ENCODE assay signal across 1 cellular context in the genomic region with DNA sequence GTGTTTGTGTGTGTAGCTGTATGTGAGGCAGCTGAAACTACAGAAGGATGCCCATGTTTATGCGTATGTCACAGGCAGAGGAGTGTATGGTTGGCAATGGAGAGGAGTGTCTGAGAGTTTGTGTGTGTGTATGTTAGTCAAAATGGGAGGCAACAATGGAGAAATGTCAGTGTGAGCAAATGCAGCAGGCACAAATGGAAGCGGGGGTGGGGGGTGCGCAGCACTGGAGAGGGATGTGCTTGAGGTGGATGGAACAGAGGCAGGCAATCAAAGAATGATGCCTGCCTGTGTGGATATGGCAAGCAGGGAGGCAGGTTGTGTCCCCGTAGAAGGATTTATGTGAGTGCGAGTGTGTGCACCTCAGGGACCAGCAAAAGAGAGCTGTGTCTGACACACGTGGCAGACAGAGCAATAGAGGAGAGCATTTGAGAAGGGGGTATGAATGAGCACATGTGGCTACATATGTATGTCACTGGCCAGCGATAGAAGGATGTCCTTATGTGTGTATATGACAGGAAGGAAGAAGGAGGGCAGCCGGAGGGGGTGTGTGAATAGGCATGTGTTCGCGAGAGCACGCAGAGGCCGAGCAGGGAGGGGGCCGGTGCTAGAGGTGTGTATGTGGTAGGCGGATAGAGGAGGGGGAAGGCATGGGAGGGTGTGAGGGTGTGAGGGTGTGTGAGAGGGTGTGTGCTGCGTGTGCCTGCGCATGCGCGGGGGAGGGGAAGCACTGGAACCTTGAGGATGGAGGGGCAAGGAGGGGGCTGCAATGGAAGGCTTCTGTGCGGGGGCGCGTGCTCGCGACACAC.
TF ChIP-seq lines count a peak whose summit lies in the region.

No MANE protein-coding gene starts in this region.

TF ChIP-seq in HEK293, 187 proteins besides CTCF, POLR2A, EP300 and RAD21 (continued from another document):
- TF ChIP-seq, protein P1, sequence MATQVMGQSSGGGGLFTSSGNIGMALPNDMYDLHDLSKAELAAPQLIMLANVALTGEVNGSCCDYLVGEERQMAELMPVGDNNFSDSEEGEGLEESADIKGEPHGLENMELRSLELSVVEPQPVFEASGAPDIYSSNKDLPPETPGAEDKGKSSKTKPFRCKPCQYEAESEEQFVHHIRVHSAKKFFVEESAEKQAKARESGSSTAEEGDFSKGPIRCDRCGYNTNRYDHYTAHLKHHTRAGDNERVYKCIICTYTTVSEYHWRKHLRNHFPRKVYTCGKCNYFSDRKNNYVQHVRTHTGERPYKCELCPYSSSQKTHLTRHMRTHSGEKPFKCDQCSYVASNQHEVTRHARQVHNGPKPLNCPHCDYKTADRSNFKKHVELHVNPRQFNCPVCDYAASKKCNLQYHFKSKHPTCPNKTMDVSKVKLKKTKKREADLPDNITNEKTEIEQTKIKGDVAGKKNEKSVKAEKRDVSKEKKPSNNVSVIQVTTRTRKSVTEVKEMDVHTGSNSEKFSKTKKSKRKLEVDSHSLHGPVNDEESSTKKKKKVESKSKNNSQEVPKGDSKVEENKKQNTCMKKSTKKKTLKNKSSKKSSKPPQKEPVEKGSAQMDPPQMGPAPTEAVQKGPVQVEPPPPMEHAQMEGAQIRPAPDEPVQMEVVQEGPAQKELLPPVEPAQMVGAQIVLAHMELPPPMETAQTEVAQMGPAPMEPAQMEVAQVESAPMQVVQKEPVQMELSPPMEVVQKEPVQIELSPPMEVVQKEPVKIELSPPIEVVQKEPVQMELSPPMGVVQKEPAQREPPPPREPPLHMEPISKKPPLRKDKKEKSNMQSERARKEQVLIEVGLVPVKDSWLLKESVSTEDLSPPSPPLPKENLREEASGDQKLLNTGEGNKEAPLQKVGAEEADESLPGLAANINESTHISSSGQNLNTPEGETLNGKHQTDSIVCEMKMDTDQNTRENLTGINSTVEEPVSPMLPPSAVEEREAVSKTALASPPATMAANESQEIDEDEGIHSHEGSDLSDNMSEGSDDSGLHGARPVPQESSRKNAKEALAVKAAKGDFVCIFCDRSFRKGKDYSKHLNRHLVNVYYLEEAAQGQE (tag by site-specific recombination; IDR thresholded peaks at IDR 0.05) = no peak
- TF ChIP-seq ZNF23 (tag by site-specific recombination; IDR thresholded peaks at IDR 0.05; ENCODE audit: borderline replicate concordance) = no peak
- 0 out of 2 replicates have a peak, but pooled peaks have one; percentile 28 for TF ChIP-seq ZIC2 (tag by site-specific recombination; IDR thresholded peaks at IDR 0.05)
- TF ChIP-seq ZNF174 (tag by site-specific recombination; IDR thresholded peaks at IDR 0.05) = no peak
- TF ChIP-seq KLF9 (tag by site-specific recombination; IDR thresholded peaks at IDR 0.05; ENCODE audit: low read depth) = peak; percentile 89
- TF ChIP-seq, protein P2, sequence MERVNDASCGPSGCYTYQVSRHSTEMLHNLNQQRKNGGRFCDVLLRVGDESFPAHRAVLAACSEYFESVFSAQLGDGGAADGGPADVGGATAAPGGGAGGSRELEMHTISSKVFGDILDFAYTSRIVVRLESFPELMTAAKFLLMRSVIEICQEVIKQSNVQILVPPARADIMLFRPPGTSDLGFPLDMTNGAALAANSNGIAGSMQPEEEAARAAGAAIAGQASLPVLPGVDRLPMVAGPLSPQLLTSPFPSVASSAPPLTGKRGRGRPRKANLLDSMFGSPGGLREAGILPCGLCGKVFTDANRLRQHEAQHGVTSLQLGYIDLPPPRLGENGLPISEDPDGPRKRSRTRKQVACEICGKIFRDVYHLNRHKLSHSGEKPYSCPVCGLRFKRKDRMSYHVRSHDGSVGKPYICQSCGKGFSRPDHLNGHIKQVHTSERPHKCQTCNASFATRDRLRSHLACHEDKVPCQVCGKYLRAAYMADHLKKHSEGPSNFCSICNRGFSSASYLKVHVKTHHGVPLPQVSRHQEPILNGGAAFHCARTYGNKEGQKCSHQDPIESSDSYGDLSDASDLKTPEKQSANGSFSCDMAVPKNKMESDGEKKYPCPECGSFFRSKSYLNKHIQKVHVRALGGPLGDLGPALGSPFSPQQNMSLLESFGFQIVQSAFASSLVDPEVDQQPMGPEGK (tag by site-specific recombination; IDR thresholded peaks at IDR 0.05) = peak; percentile 49
- no peak for TF ChIP-seq ZNF776 (tag by site-specific recombination; IDR thresholded peaks at IDR 0.05; ENCODE audit: borderline replicate concordance)
- TF ChIP-seq, protein P3, sequence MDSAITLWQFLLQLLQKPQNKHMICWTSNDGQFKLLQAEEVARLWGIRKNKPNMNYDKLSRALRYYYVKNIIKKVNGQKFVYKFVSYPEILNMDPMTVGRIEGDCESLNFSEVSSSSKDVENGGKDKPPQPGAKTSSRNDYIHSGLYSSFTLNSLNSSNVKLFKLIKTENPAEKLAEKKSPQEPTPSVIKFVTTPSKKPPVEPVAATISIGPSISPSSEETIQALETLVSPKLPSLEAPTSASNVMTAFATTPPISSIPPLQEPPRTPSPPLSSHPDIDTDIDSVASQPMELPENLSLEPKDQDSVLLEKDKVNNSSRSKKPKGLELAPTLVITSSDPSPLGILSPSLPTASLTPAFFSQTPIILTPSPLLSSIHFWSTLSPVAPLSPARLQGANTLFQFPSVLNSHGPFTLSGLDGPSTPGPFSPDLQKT (IDR thresholded peaks at IDR 0.05; ENCODE audit: borderline replicate concordance, low read depth, low read length) = no peak
- no peak for TF ChIP-seq ZNF558 (tag by site-specific recombination; IDR thresholded peaks at IDR 0.05)
- no peak for TF ChIP-seq ZNF561 (tag by site-specific recombination; IDR thresholded peaks at IDR 0.05; ENCODE audit: borderline replicate concordance)
- TF ChIP-seq ZNF777 (tag by site-specific recombination; IDR thresholded peaks at IDR 0.05; ENCODE audit: borderline replicate concordance) = no peak
- no peak for TF ChIP-seq SALL2 (tag by site-specific recombination; IDR thresholded peaks at IDR 0.05; ENCODE audit: borderline replicate concordance)
- no peak for TF ChIP-seq ZNF664 (tag by site-specific recombination; IDR thresholded peaks at IDR 0.05)
- TF ChIP-seq, protein P4, sequence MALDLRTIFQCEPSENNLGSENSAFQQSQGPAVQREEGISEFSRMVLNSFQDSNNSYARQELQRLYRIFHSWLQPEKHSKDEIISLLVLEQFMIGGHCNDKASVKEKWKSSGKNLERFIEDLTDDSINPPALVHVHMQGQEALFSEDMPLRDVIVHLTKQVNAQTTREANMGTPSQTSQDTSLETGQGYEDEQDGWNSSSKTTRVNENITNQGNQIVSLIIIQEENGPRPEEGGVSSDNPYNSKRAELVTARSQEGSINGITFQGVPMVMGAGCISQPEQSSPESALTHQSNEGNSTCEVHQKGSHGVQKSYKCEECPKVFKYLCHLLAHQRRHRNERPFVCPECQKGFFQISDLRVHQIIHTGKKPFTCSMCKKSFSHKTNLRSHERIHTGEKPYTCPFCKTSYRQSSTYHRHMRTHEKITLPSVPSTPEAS (tag by site-specific recombination; IDR thresholded peaks at IDR 0.05) = peak; percentile 75
- 0 out of 2 replicates have a peak, but pooled peaks have one; percentile 8 for TF ChIP-seq ZNF175 (tag by site-specific recombination; IDR thresholded peaks at IDR 0.05)
- TF ChIP-seq, protein P5, sequence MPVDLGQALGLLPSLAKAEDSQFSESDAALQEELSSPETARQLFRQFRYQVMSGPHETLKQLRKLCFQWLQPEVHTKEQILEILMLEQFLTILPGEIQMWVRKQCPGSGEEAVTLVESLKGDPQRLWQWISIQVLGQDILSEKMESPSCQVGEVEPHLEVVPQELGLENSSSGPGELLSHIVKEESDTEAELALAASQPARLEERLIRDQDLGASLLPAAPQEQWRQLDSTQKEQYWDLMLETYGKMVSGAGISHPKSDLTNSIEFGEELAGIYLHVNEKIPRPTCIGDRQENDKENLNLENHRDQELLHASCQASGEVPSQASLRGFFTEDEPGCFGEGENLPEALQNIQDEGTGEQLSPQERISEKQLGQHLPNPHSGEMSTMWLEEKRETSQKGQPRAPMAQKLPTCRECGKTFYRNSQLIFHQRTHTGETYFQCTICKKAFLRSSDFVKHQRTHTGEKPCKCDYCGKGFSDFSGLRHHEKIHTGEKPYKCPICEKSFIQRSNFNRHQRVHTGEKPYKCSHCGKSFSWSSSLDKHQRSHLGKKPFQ (tag by site-specific recombination; IDR thresholded peaks at IDR 0.05) = peak; percentile 82; the same call in 1 of the 2 replicates
- TF ChIP-seq ZNF48 (tag by site-specific recombination; IDR thresholded peaks at IDR 0.05) = no peak
- TF ChIP-seq SP2 (tag by site-specific recombination; IDR thresholded peaks at IDR 0.05) = peak; percentile 79
- TF ChIP-seq, protein P6, sequence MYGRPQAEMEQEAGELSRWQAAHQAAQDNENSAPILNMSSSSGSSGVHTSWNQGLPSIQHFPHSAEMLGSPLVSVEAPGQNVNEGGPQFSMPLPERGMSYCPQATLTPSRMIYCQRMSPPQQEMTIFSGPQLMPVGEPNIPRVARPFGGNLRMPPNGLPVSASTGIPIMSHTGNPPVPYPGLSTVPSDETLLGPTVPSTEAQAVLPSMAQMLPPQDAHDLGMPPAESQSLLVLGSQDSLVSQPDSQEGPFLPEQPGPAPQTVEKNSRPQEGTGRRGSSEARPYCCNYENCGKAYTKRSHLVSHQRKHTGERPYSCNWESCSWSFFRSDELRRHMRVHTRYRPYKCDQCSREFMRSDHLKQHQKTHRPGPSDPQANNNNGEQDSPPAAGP (tag by site-specific recombination; IDR thresholded peaks at IDR 0.05) = 0 out of 2 replicates have a peak, but pooled peaks have one; percentile 28
- peak; percentile 93 for TF ChIP-seq KLF10 (tag by site-specific recombination; IDR thresholded peaks at IDR 0.05)
- no peak for TF ChIP-seq ZSCAN16 (tag by site-specific recombination; IDR thresholded peaks at IDR 0.05)
- peak; percentile 41; the same call in 1 of the 2 replicates for TF ChIP-seq KLF1 (tag by site-specific recombination; IDR thresholded peaks at IDR 0.05)
- TF ChIP-seq SP3 (tag by site-specific recombination; IDR thresholded peaks at IDR 0.05) = peak; percentile 54
- TF ChIP-seq ZNF530 (tag by site-specific recombination; IDR thresholded peaks at IDR 0.05; ENCODE audit: low read depth) = no peak
- no peak for TF ChIP-seq ZNF473 (tag by site-specific recombination; IDR thresholded peaks at IDR 0.05)
- TF ChIP-seq, protein P7, sequence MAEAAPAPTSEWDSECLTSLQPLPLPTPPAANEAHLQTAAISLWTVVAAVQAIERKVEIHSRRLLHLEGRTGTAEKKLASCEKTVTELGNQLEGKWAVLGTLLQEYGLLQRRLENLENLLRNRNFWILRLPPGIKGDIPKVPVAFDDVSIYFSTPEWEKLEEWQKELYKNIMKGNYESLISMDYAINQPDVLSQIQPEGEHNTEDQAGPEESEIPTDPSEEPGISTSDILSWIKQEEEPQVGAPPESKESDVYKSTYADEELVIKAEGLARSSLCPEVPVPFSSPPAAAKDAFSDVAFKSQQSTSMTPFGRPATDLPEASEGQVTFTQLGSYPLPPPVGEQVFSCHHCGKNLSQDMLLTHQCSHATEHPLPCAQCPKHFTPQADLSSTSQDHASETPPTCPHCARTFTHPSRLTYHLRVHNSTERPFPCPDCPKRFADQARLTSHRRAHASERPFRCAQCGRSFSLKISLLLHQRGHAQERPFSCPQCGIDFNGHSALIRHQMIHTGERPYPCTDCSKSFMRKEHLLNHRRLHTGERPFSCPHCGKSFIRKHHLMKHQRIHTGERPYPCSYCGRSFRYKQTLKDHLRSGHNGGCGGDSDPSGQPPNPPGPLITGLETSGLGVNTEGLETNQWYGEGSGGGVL (tag by site-specific recombination; IDR thresholded peaks at IDR 0.05) = peak; percentile 95
